Comparison of ENCODE assay signal across 12 cellular contexts in the genomic region with DNA sequence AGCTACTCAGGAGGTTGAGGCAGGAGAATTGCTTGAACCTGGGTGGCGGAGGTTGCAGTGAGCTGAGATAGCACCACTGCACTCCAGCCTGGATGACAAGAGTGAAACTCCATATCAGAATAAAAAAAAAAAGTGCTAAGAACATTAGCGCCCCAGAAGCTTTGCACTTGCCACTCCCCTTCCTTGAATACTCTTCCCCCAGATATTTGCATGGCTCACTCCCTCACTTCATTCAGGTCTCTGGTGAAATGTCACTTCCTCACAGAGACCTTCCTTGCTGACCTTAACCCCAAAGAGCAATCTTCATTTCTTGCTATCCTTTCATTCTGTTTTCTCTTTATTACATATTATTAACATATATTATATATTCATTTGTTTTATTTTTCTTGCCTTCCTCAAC. TPM values are rescaled to one million over a fixed set of nuclear protein-coding genes. Genes with fewer than 3 reads are reported as not detected.
"Had no signal": no experiment of that assay in that cellular context is flagged by ENCODE, and none has a peak within 500 bp of the region (broad histone marks: within the 10 kb centered on the region; RNA-seq: fewer than 3 reads in every experiment).

No MANE protein-coding gene starts in this region.

- H2AFZ ChIP-seq: GM23248 had no signal

- H3K4me3 ChIP-seq: GM23248, HAP-1 had no signal

- H3K27ac Mint-ChIP-seq: HFFc6, IgD-negative memory B cell had no signal

- H3K9me3 ChIP-seq: HAP-1 had no signal

- H3K4me1 ChIP-seq: HAP-1 had no signal

- H3K36me3 ChIP-seq: HAP-1 had no signal

- H3K4me3 Mint-ChIP-seq: HFFc6, IgD-negative memory B cell had no signal

- H3K27ac ChIP-seq: GM23248, HL-60 had no signal

- H3K9ac ChIP-seq: GM23248 had no signal

- ATAC-seq: HCT116, HepG2 had no signal

- DNase-seq: GM23248, GOT3, H7, HFFc6, KBM-7 had no signal

- H3K9me3 Mint-ChIP-seq: HFFc6 had no signal

RNA-seq across cellular contexts. Expression of gene CACNA1F, which starts 11.3 kb away (rescaled TPM):
- total RNA-seq: GM23248, H4, HepG2, HFFc6, HT1080 had no signal

RNA-seq across cellular contexts. Expression of gene FOXP3, which starts 42.6 kb away (rescaled TPM):
- total RNA-seq: GM23248, H4, HepG2, HT1080 had no signal
